9 cellular contexts compared by ENCODE assay signal in genomic region chr9:129889461-129889935, GRCh38. TPM values are rescaled to one million over a fixed set of nuclear protein-coding genes. Genes with fewer than 3 reads are reported as not detected.
DNase-seq lines count a peak whose midpoint lies in the region; ATAC-seq and TF ChIP-seq lines count a peak whose summit lies in the region.
"Had no signal": no experiment of that assay in that cellular context is flagged by ENCODE, and none has a peak within 500 bp of the region (broad histone marks: within the 10 kb centered on the region; RNA-seq: fewer than 3 reads in every experiment).

No MANE protein-coding gene starts in this region.

- H3K27ac ChIP-seq in left ventricle myocardium inferior (replicated peaks) (peak overlapping the region; percentile 92), iPS-20b (ENCODE audit: low read length) (peak overlapping the region; percentile 64), upper lobe of left lung (peak overlapping the region; percentile 84 to 90 (median 86)), osteoblast (ENCODE audit: low read depth, low read length) (no peak overlapping the region)

- no peak overlapping the region for H3K4me3 ChIP-seq in left ventricle myocardium inferior
- H3K4me3 ChIP-seq in iPS-20b (ENCODE audit: low read length), result peak overlapping the region; percentile 52
- H3K4me3 ChIP-seq in upper lobe of left lung, result peak overlapping the region in 1 of 4 donors; percentile 22
- no peak overlapping the region for H3K4me3 ChIP-seq in osteoblast (ENCODE audit: insufficient read depth, low read length)

- H4K20me1 ChIP-seq in osteoblast (ENCODE audit: insufficient read depth, low read length), result no peaks in the 10 kb centered on the region

- no peak overlapping the region for H2AFZ ChIP-seq in osteoblast (ENCODE audit: low read length)

- H3K27me3 Mint-ChIP-seq in activated T-cell treated with anti-CD3 and anti-CD28 coated beads, Interleukin-2, amount 50 U/mL, for 24 hours, result no peaks in the 10 kb centered on the region

- no peak for ATAC-seq in upper lobe of left lung (ENCODE audit: low FRiP score in 2 of 2)

- TF ChIP-seq POLR2A in upper lobe of left lung (IDR thresholded peaks at IDR 0.05), result no peak

- H3K27me3 ChIP-seq in left ventricle myocardium inferior (ENCODE audit: low read depth) (no peaks in the 10 kb centered on the region), iPS-20b (ENCODE audit: insufficient read depth, low read length) (no peaks in the 10 kb centered on the region), upper lobe of left lung (no peaks in the 10 kb centered on the region), osteoblast (ENCODE audit: insufficient read depth, low read length) (no peaks in the 10 kb centered on the region)

- H3K4me1 Mint-ChIP-seq in activated T-cell treated with anti-CD3 and anti-CD28 coated beads, Interleukin-2, amount 50 U/mL, for 24 hours (ENCODE audit: low read depth), result peaks cover 85% of the 10 kb centered on the region

- no peak overlapping the region for H3K4me2 ChIP-seq in osteoblast (ENCODE audit: insufficient read depth, low read length)

- intact Hi-C loops in left ventricle myocardium inferior (cut with micrococcal nuclease) (loop anchor here (10.0 kb wide), 1 partner anchor 345 kb away; no protein-coding TSS in a partner anchor), cardiac septum (cut with DNase I) (loop anchor here (5.0 kb wide), 2 partner anchors 73 to 348 kb away; no protein-coding TSS in a partner anchor)

- H3K9me3 ChIP-seq in left ventricle myocardium inferior (replicated peaks) (no peaks in the 10 kb centered on the region), iPS-20b (ENCODE audit: insufficient read depth, low read depth, low read length) (no peaks in the 10 kb centered on the region), upper lobe of left lung (no peaks in the 10 kb centered on the region), osteoblast (ENCODE audit: low read depth, low read length) (no peaks in the 10 kb centered on the region)

- whole genome bisulfite sequencing in upper lobe of left lung, 2 donors, result 81 to 83% methylated on average over 16 of the region's 16 CpGs

- peak overlapping the region; percentile 86 for H3K4me3 Mint-ChIP-seq in activated T-cell treated with anti-CD3 and anti-CD28 coated beads, Interleukin-2, amount 50 U/mL, for 24 hours
- H3K4me3 Mint-ChIP-seq: mesothelial cell of epicardium had no signal

- H3K4me1 ChIP-seq in left ventricle myocardium inferior (peaks cover 47% of the 10 kb centered on the region), iPS-20b (ENCODE audit: insufficient read depth, low read length) (peaks cover 18% of the 10 kb centered on the region), upper lobe of left lung (peaks cover 44 to 80% (median 67%) of the 10 kb centered on the region in 4 donors), osteoblast (ENCODE audit: insufficient read depth, low read length) (peaks cover 26% of the 10 kb centered on the region)

- no peak for TF ChIP-seq CTCF in left ventricle myocardium inferior (IDR thresholded peaks at IDR 0.05; ENCODE audit: borderline replicate concordance)
- TF ChIP-seq CTCF in upper lobe of left lung (IDR thresholded peaks at IDR 0.05), result no peak
- no peak for TF ChIP-seq CTCF in osteoblast (IDR thresholded peaks at IDR 0.05; ENCODE audit: extremely low read depth, low read depth, low read length)

- DNase-seq in left ventricle myocardium inferior, result no peak
- no peak for DNase-seq in cardiac septum (ENCODE audit: low spot score)
- DNase-seq in activated T-cell treated with anti-CD3 and anti-CD28 coated beads, Interleukin-2, amount 50 U/mL, for 24 hours, result peak; percentile 63
- DNase-seq in upper lobe of left lung, result no peak
- DNase-seq in DMS79 treated with DMSO at 0.1 percent for 48 hours (lab: John Stamatoyannopoulos, UW), result no peak
- DNase-seq in osteoblast (ENCODE audit: insufficient read length, low spot score, missing footprints), result no peak
- DNase-seq in effector CD8-positive, alpha-beta T cell (lab: John Stamatoyannopoulos, UW), result no peak

- no peaks in the 10 kb centered on the region for H3K79me2 ChIP-seq in osteoblast (ENCODE audit: insufficient read depth, low read length)

- TF ChIP-seq EP300 in upper lobe of left lung (IDR thresholded peaks at IDR 0.05), result no peak

- no peaks in the 10 kb centered on the region for H3K9me3 Mint-ChIP-seq in activated T-cell treated with anti-CD3 and anti-CD28 coated beads, Interleukin-2, amount 50 U/mL, for 24 hours
- H3K9me3 Mint-ChIP-seq: mesothelial cell of epicardium had no signal

- peaks cover 80% of the 10 kb centered on the region for H3K36me3 Mint-ChIP-seq in activated T-cell treated with anti-CD3 and anti-CD28 coated beads, Interleukin-2, amount 50 U/mL, for 24 hours (ENCODE audit: low read depth)

- H3K36me3 ChIP-seq in left ventricle myocardium inferior, result peaks cover 11% of the 10 kb centered on the region
- H3K36me3 ChIP-seq in iPS-20b (ENCODE audit: insufficient read depth, low read depth, low read length), result 0 out of 2 replicates have a peak, but pooled peaks cover 5% of the 10 kb centered on the region
- H3K36me3 ChIP-seq in upper lobe of left lung, result peaks cover 0 to 4% (median 0%) of the 10 kb centered on the region in 4 donors
- peaks cover 5% of the 10 kb centered on the region for H3K36me3 ChIP-seq in osteoblast (ENCODE audit: insufficient read depth, low read length)

- H3K9ac ChIP-seq in iPS-20b (ENCODE audit: low read depth, low read length), result peak overlapping the region; percentile 72; the same call in 1 of the 2 replicates

- peak overlapping the region; percentile 100 for H3K27ac Mint-ChIP-seq in activated T-cell treated with anti-CD3 and anti-CD28 coated beads, Interleukin-2, amount 50 U/mL, for 24 hours
- H3K27ac Mint-ChIP-seq: mesothelial cell of epicardium had no signal

RNA-seq across cellular contexts. Expression of gene USP20, which starts 54.2 kb away (rescaled TPM):
- total RNA-seq in left ventricle myocardium inferior, result 13.2 TPM
- total RNA-seq in cardiac septum, result 16.0 TPM
- total RNA-seq in upper lobe of left lung, result 10 to 100 TPM; 17.3 to 75.4 (median 26.2) TPM
- 9.1 and 10.5 TPM in 2 replicates for total RNA-seq in osteoblast

RNA-seq across cellular contexts. Expression of gene C9orf78, which starts 54.4 kb away (rescaled TPM):
- 30.0 TPM for total RNA-seq in left ventricle myocardium inferior
- 30.7 TPM for total RNA-seq in cardiac septum
- total RNA-seq in upper lobe of left lung, result 10 to 100 TPM; 17.8 to 66.6 (median 36.5) TPM
- total RNA-seq in osteoblast, result 30.8 and 41.0 TPM in 2 replicates
